ENCODE assay signal across 12 cellular contexts in genomic region chr12:2244013-2244861, GRCh38.
DNase-seq lines count a peak whose midpoint lies in the region; ATAC-seq and TF ChIP-seq lines count a peak whose summit lies in the region.
"Had no signal": no experiment of that assay in that cellular context is flagged by ENCODE, and none has a peak within 500 bp of the region (broad histone marks: within the 10 kb centered on the region; RNA-seq: fewer than 3 reads in every experiment).

No MANE protein-coding gene starts in this region.

- no peak for ATAC-seq in Right ventricle myocardium superior (ENCODE audit: poor library complexity)
- ATAC-seq in CD8-positive, alpha-beta T cell = no peak
- ATAC-seq in psoas muscle = no peak

- POLR2A ChIA-PET in CD8-positive, alpha-beta T cell (lab: Charles Lee) = no interaction called here
- POLR2A ChIA-PET in activated CD4-positive, alpha-beta memory T cell treated with anti-CD3 and anti-CD28 coated beads, Interleukin-2, amount 10 ng/mL, durations not matched to agents 7 days and 5 days (lab: Charles Lee) = no interaction called here

- H3K4me1 ChIP-seq in CD8-positive, alpha-beta T cell (ENCODE audit: insufficient read depth, low read length) = no peaks in the 10 kb centered on the region
- H3K4me1 ChIP-seq in psoas muscle = no peaks in the 10 kb centered on the region
- H3K4me1 ChIP-seq: tibial nerve had no signal

- WGBS in psoas muscle, 3 donors = 57 to 59% (median 58%) methylated on average over 8 of the region's 8 CpGs

- H3K27me3 Mint-ChIP-seq in brain = no peaks in the 10 kb centered on the region
- H3K27me3 Mint-ChIP-seq in CD8-positive, alpha-beta T cell (ENCODE audit: low read depth) = peaks cover 5% of the 10 kb centered on the region
- H3K27me3 Mint-ChIP-seq in activated CD4-positive, alpha-beta memory T cell treated with anti-CD3 and anti-CD28 coated beads, Interleukin-2, amount 10 ng/mL, durations not matched to agents 7 days and 5 days = no peaks in the 10 kb centered on the region

- peak overlapping the region; percentile 21 to 96 (median 71) for H3K27ac Mint-ChIP-seq in brain
- no peak overlapping the region for H3K27ac Mint-ChIP-seq in CD8-positive, alpha-beta T cell
- no peak overlapping the region for H3K27ac Mint-ChIP-seq in activated CD4-positive, alpha-beta memory T cell treated with anti-CD3 and anti-CD28 coated beads, Interleukin-2, amount 10 ng/mL, durations not matched to agents 7 days and 5 days

- CTCF ChIA-PET in CD8-positive, alpha-beta T cell (lab: Charles Lee) = no interaction called here
- CTCF ChIA-PET in activated CD4-positive, alpha-beta memory T cell treated with anti-CD3 and anti-CD28 coated beads, Interleukin-2, amount 10 ng/mL, durations not matched to agents 7 days and 5 days (lab: Charles Lee) = no interaction called here

- H3K4me1 Mint-ChIP-seq in brain = peaks cover 86% of the 10 kb centered on the region
- H3K4me1 Mint-ChIP-seq in CD8-positive, alpha-beta T cell (ENCODE audit: low read depth) = no peaks in the 10 kb centered on the region
- no peaks in the 10 kb centered on the region for H3K4me1 Mint-ChIP-seq in activated CD4-positive, alpha-beta memory T cell treated with anti-CD3 and anti-CD28 coated beads, Interleukin-2, amount 10 ng/mL, durations not matched to agents 7 days and 5 days

- TF ChIP-seq CTCF in brain (conservative IDR thresholded peaks at IDR 0.05) = no peak
- TF ChIP-seq CTCF in CD8-positive, alpha-beta T cell (IDR thresholded peaks at IDR 0.05) = no peak
- TF ChIP-seq CTCF in psoas muscle (IDR thresholded peaks at IDR 0.05) = no peak
- no peak for TF ChIP-seq CTCF in GM10266 (IDR thresholded peaks at IDR 0.05; ENCODE audit: control insufficient read depth, insufficient read depth, low read depth, missing control alignments)

- peak; percentile 66 for DNase-seq in cardiac septum (ENCODE audit: low spot score)
- no peak for DNase-seq in Right ventricle myocardium superior
- peak; percentile 74 for DNase-seq in kidney glomerular epithelial cell (lab: John Stamatoyannopoulos, UW)
- no peak for DNase-seq in CD8-positive, alpha-beta T cell
- no peak for DNase-seq in psoas muscle
- no peak for DNase-seq in GM10266 (ENCODE audit: extremely low spot score)
- DNase-seq in activated CD4-positive, alpha-beta memory T cell treated with anti-CD3 and anti-CD28 coated beads, Interleukin-2, amount 10 ng/mL, durations not matched to agents 7 days and 5 days = no peak
- DNase-seq: cortex of kidney had no signal

- no peaks in the 10 kb centered on the region for H3K36me3 ChIP-seq in CD8-positive, alpha-beta T cell (ENCODE audit: insufficient read depth, low read length)
- no peaks in the 10 kb centered on the region for H3K36me3 ChIP-seq in psoas muscle (ENCODE audit: insufficient read depth in 1 of 2, low read depth in 1 of 2)
- H3K36me3 ChIP-seq: BLaER1, tibial nerve had no signal

- no peaks in the 10 kb centered on the region for H3K27me3 ChIP-seq in CD8-positive, alpha-beta T cell (ENCODE audit: insufficient read depth, low read length)
- peaks cover 0 to 28% (median 8%) of the 10 kb centered on the region in 3 donors for H3K27me3 ChIP-seq in psoas muscle (ENCODE audit: insufficient read depth in 3 of 3, low read length in 2 of 3)
- H3K27me3 ChIP-seq: BLaER1, tibial nerve had no signal

- H3K9me3 Mint-ChIP-seq in brain = no peaks in the 10 kb centered on the region
- no peaks in the 10 kb centered on the region for H3K9me3 Mint-ChIP-seq in CD8-positive, alpha-beta T cell
- H3K9me3 Mint-ChIP-seq in activated CD4-positive, alpha-beta memory T cell treated with anti-CD3 and anti-CD28 coated beads, Interleukin-2, amount 10 ng/mL, durations not matched to agents 7 days and 5 days = no peaks in the 10 kb centered on the region
- H3K9me3 Mint-ChIP-seq: IgD-negative memory B cell had no signal

- H3K9me3 ChIP-seq in CD8-positive, alpha-beta T cell (ENCODE audit: low read length) = no peaks in the 10 kb centered on the region
- no peaks in the 10 kb centered on the region for H3K9me3 ChIP-seq in psoas muscle
- H3K9me3 ChIP-seq: BLaER1, tibial nerve had no signal

- no peaks in the 10 kb centered on the region for H3K36me3 Mint-ChIP-seq in brain
- no peaks in the 10 kb centered on the region for H3K36me3 Mint-ChIP-seq in CD8-positive, alpha-beta T cell
- no peaks in the 10 kb centered on the region for H3K36me3 Mint-ChIP-seq in activated CD4-positive, alpha-beta memory T cell treated with anti-CD3 and anti-CD28 coated beads, Interleukin-2, amount 10 ng/mL, durations not matched to agents 7 days and 5 days (ENCODE audit: low read depth)

- intact Hi-C loops in cardiac septum (cut with DNase I) (no loop called here), Right ventricle myocardium superior (cut with DNase I) (no loop called here), psoas muscle (cut with DNase I) (no loop called here)
- intact Hi-C loops in CD8-positive, alpha-beta T cell (cut with DNase I, micrococcal nuclease) = no loop called here

- H3K4me3 Mint-ChIP-seq in brain = peak overlapping the region in 2 of 5 experiments; percentile 18 to 54
- H3K4me3 Mint-ChIP-seq in CD8-positive, alpha-beta T cell = no peak overlapping the region
- H3K4me3 Mint-ChIP-seq in activated CD4-positive, alpha-beta memory T cell treated with anti-CD3 and anti-CD28 coated beads, Interleukin-2, amount 10 ng/mL, durations not matched to agents 7 days and 5 days = no peak overlapping the region
- H3K4me3 Mint-ChIP-seq: IgD-negative memory B cell had no signal

- H3K27ac ChIP-seq in CD8-positive, alpha-beta T cell (ENCODE audit: low read depth, low read length) = no peak overlapping the region
- H3K27ac ChIP-seq in psoas muscle = no peak overlapping the region
- H3K27ac ChIP-seq: BLaER1 had no signal

- H3K4me3 ChIP-seq in CD8-positive, alpha-beta T cell (ENCODE audit: low read depth, low read length) = no peak overlapping the region
- no peak overlapping the region for H3K4me3 ChIP-seq in psoas muscle
- H3K4me3 ChIP-seq: BLaER1, tibial nerve had no signal

Comparison
In these comparisons a context has a peak if more than half of its experiments do, and no peak if none do; other contexts are left out.
1. DNase-seq: peak in cardiac septum (single experiment) and kidney glomerular epithelial cell (single experiment); none in Right ventricle myocardium superior (single experiment), CD8-positive, alpha-beta T cell (0 of 7), psoas muscle (0 of 2), GM10266 (single experiment) and activated CD4-positive, alpha-beta memory T cell treated with anti-CD3 and anti-CD28 coated beads, Interleukin-2, amount 10 ng/mL, durations not matched to agents 7 days and 5 days (single experiment).
2. H3K27ac Mint-ChIP-seq: peak in brain (5 of 5); none in CD8-positive, alpha-beta T cell (single experiment) and activated CD4-positive, alpha-beta memory T cell treated with anti-CD3 and anti-CD28 coated beads, Interleukin-2, amount 10 ng/mL, durations not matched to agents 7 days and 5 days (single experiment).